In the genomic region with DNA sequence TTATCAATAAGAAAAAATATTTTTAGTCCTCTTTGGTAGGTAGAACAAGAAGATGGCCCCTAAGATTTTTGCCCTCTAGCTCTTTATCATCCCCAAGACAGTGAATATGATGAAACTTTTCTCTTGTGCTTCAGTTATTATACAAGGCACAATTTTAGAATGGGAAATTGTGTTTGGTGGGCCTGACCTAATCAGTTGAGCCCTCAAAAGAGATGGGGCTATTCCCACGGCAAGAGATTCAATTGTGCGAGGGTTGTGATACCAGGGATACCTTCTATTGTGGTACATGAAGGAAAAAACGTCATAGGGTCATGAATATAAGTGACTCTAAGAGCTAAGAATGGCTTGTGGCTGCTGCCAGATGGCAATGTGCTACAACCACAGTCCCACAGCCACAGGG, we compare ENCODE assay signal across 11 cellular contexts.
"Had no signal": no experiment of that assay in that cellular context is flagged by ENCODE, and none has a peak within 500 bp of the region (broad histone marks: within the 10 kb centered on the region; RNA-seq: fewer than 3 reads in every experiment).

No MANE protein-coding gene starts in this region.

- FAIRE-seq: H1, H54 had no signal

- H3K27ac Mint-ChIP-seq: GM23338, H9, HFFc6 had no signal

- H3K4me3 Mint-ChIP-seq: GM23338, H9, HFFc6 had no signal

- H3K4me2 ChIP-seq: GM23338 had no signal

- H3K36me3 ChIP-seq: HAP-1 had no signal

- H3K4me3 ChIP-seq: GM23248, GM23338, HAP-1 had no signal

- H3K9ac ChIP-seq: GM23248 had no signal

- DNase-seq: GM23248, GOT3, H7, H9, HCEC 1CT, HFFc6 had no signal

- ATAC-seq: GM23338, HCT116 had no signal

- H2AFZ ChIP-seq: GM23248, GM23338 had no signal

- H3K27ac ChIP-seq: GM23248 had no signal

- H3K4me1 ChIP-seq: HAP-1 had no signal

- H3K9me3 ChIP-seq: HAP-1 had no signal
